Comparison of ENCODE assay signal across 1 cellular context in genomic region chr15:81914333-81914732, GRCh38.
TF ChIP-seq lines count a peak whose summit lies in the region.

No MANE protein-coding gene starts in this region.

TF ChIP-seq in GM23338, 12 proteins besides CTCF, POLR2A, EP300 and RAD21 (continued from another document):
- TF ChIP-seq POLR2AphosphoS5 (IDR thresholded peaks at IDR 0.05; ENCODE audit: low read depth): no peak
